ENCODE assay signal across 5 cellular contexts in genomic region chr2:95433373-95433772, GRCh38. TPM values are rescaled to one million over a fixed set of nuclear protein-coding genes. Genes with fewer than 3 reads are reported as not detected.
"Had no signal": no experiment of that assay in that cellular context is flagged by ENCODE, and none has a peak within 500 bp of the region (broad histone marks: within the 10 kb centered on the region; RNA-seq: fewer than 3 reads in every experiment).

No MANE protein-coding gene starts in this region.

RNA-seq across cellular contexts. Expression of gene TRIM43B, which starts 51.2 kb away (rescaled TPM):
- total RNA-seq: HT-29, PC-9, Peyer's patch, Right ventricle myocardium superior, SJSA1 had no signal
